In the genomic region with DNA sequence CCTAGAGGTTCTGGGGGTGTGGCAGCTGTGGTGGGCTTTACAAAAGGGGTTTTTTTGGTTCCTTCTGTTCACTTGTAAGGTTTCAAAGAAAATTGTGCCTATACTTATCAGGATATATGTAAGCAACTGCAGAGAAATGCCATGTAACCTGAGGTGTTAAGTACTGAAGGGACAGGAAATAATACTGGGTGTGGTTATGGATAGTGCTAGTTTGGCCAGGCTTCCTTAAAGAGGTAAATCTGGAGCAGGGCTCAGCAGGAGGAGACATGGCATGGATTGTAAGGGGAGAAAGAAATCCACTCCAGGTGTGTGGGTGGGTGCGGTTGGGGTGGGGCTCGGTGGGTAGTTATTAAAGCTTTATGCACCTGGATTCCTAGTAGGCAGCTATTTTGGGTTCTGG, we compare ENCODE assay signal across 16 cellular contexts. TPM values are rescaled to one million over a fixed set of nuclear protein-coding genes. Genes with fewer than 3 reads are reported as not detected.
DNase-seq lines count a peak whose midpoint lies in the region; ATAC-seq and TF ChIP-seq lines count a peak whose summit lies in the region.
"Had no signal": no experiment of that assay in that cellular context is flagged by ENCODE, and none has a peak within 500 bp of the region (broad histone marks: within the 10 kb centered on the region; RNA-seq: fewer than 3 reads in every experiment).

No MANE protein-coding gene starts in this region.

- DNase-seq in right atrium auricular region (ENCODE audit: low spot score) (no peak), left ventricle myocardium superior (no peak), sigmoid colon (no peak), HK-2 (ENCODE audit: unreplicated experiment) (no peak), HUDEP-2 (lab: John Stamatoyannopoulos, UW; ENCODE audit: unreplicated experiment in 76 of 76) (no peak), LoVo (ENCODE audit: low spot score) (no peak)
- no peak for DNase-seq in activated T-cell treated with anti-CD3 and anti-CD28 coated beads, Interleukin-2, amount 50 U/mL, for 24 hours
- DNase-seq: body of pancreas; effector memory CD4-positive, alpha-beta T cell; NCI-H1436; NCI-H446 treated with DMSO at 0.1 percent for 48 hours; stimulated activated CD4-positive, alpha-beta T cell treated with anti-CD3 and anti-CD28 coated beads, Interleukin-1b, Interleukin-23, amount 100 ng/mL, for 48 hours had no signal

- H3K4me1 ChIP-seq in right atrium auricular region (peaks cover 0 to 90% of the 10 kb centered on the region in 2 donors), esophagus (ENCODE audit: control insufficient read depth in 2 of 2, insufficient read depth in 2 of 2, low read length in 1 of 2) (peaks cover 2 to 8% of the 10 kb centered on the region in 2 donors), sigmoid colon (peaks cover 0 to 97% (median 94%) of the 10 kb centered on the region in 4 donors)

- H3K27ac ChIP-seq in right atrium auricular region, result peak overlapping the region; percentile 80 to 83
- H3K27ac ChIP-seq in esophagus (ENCODE audit: low read depth in 2 of 2, low read length in 1 of 2), result peak overlapping the region; percentile 15 to 47
- H3K27ac ChIP-seq in sigmoid colon, result peak overlapping the region; percentile 67 to 96 (median 88)
- H3K27ac ChIP-seq: body of pancreas, KMS-11 had no signal

- TF ChIP-seq CTCF in right atrium auricular region (IDR thresholded peaks at IDR 0.05), result no peak
- no peak for TF ChIP-seq CTCF in sigmoid colon (IDR thresholded peaks at IDR 0.05)

- H3K9me3 ChIP-seq in right atrium auricular region (no peaks in the 10 kb centered on the region), esophagus (ENCODE audit: control insufficient read depth in 2 of 2, insufficient read depth in 1 of 2, low read depth in 1 of 2, low read length in 1 of 2) (no peaks in the 10 kb centered on the region), sigmoid colon (no peaks in the 10 kb centered on the region)
- H3K9me3 ChIP-seq: body of pancreas had no signal

- no peak for ATAC-seq in left ventricle myocardium superior
- ATAC-seq: body of pancreas had no signal

- no peaks in the 10 kb centered on the region for H3K27me3 ChIP-seq in right atrium auricular region
- no peaks in the 10 kb centered on the region for H3K27me3 ChIP-seq in esophagus (ENCODE audit: control insufficient read depth in 1 of 2, insufficient read depth in 2 of 2, low read length in 2 of 2)
- H3K27me3 ChIP-seq in sigmoid colon, result no peaks in the 10 kb centered on the region
- H3K27me3 ChIP-seq: body of pancreas had no signal

- no peak for TF ChIP-seq POLR2A in sigmoid colon (IDR thresholded peaks at IDR 0.05)

- H3K4me3 ChIP-seq in right atrium auricular region, result no peak overlapping the region
- H3K4me3 ChIP-seq in esophagus (ENCODE audit: low read depth in 1 of 2, low read length in 2 of 2), result no peak overlapping the region
- H3K4me3 ChIP-seq in sigmoid colon, result no peak overlapping the region
- H3K4me3 ChIP-seq: body of pancreas had no signal

- H3K27ac Mint-ChIP-seq in activated T-cell treated with anti-CD3 and anti-CD28 coated beads, Interleukin-2, amount 50 U/mL, for 24 hours, result no peak overlapping the region
- H3K27ac Mint-ChIP-seq: progenitor cell of endocrine pancreas had no signal

- no peak overlapping the region for H3K4me3 Mint-ChIP-seq in activated T-cell treated with anti-CD3 and anti-CD28 coated beads, Interleukin-2, amount 50 U/mL, for 24 hours

- no peaks in the 10 kb centered on the region for H3K36me3 Mint-ChIP-seq in activated T-cell treated with anti-CD3 and anti-CD28 coated beads, Interleukin-2, amount 50 U/mL, for 24 hours (ENCODE audit: low read depth)

- no peaks in the 10 kb centered on the region for H3K4me1 Mint-ChIP-seq in activated T-cell treated with anti-CD3 and anti-CD28 coated beads, Interleukin-2, amount 50 U/mL, for 24 hours (ENCODE audit: low read depth)

- no peak for TF ChIP-seq EP300 in sigmoid colon (IDR thresholded peaks at IDR 0.05)

- H3K27me3 Mint-ChIP-seq in activated T-cell treated with anti-CD3 and anti-CD28 coated beads, Interleukin-2, amount 50 U/mL, for 24 hours, result peaks cover 23% of the 10 kb centered on the region
- H3K27me3 Mint-ChIP-seq: progenitor cell of endocrine pancreas had no signal

- no peaks in the 10 kb centered on the region for H3K9me3 Mint-ChIP-seq in activated T-cell treated with anti-CD3 and anti-CD28 coated beads, Interleukin-2, amount 50 U/mL, for 24 hours

- intact Hi-C loops in left ventricle myocardium superior (cut with micrococcal nuclease), result no loop called here
- intact Hi-C loops in sigmoid colon (cut with DNase I), result no loop called here

- H3K36me3 ChIP-seq in right atrium auricular region, result no peaks in the 10 kb centered on the region
- no peaks in the 10 kb centered on the region for H3K36me3 ChIP-seq in esophagus (ENCODE audit: control insufficient read depth in 2 of 2, insufficient read depth in 2 of 2, low read length in 1 of 2)
- no peaks in the 10 kb centered on the region for H3K36me3 ChIP-seq in sigmoid colon

- 47% methylated on average over 2 of the region's 2 CpGs for WGBS in esophagus, 2 donors
- WGBS in sigmoid colon, 2 donors, result 16 to 63% methylated on average over 2 of the region's 2 CpGs

RNA-seq across cellular contexts. Expression of a gene that starts 28.3 kb away (rescaled TPM):
- total RNA-seq in right atrium auricular region (10 to 100 TPM; 12.3 to 21.9 TPM), left ventricle myocardium superior (10.0 TPM), sigmoid colon (10 to 100 TPM; 29.0 to 57.0 (median 44.0) TPM)
- polyA plus RNA-seq in esophagus (1 to 10 TPM; 2.9 to 3.7 TPM), sigmoid colon (10 to 100 TPM in 1 of 3 donors, 1 to 10 TPM in 1, under 1 TPM in 1; 0.92 to 11.5 (median 1.8) TPM)
- total RNA-seq: OCI-LY7 had no signal

Comparison
In these comparisons a context has a peak if more than half of its experiments do, and no peak if none do; other contexts are left out.
1. H3K27ac ChIP-seq: peak in every context shown above with its lines; median percentile 88 in sigmoid colon; 82 in right atrium auricular region; 31 in esophagus.